12 cellular contexts compared by ENCODE assay signal in genomic region chr3:62374375-62374876, GRCh38. TPM values are rescaled to one million over a fixed set of nuclear protein-coding genes. Genes with fewer than 3 reads are reported as not detected.
DNase-seq lines count a peak whose midpoint lies in the region; ATAC-seq, FAIRE-seq and TF ChIP-seq lines count a peak whose summit lies in the region.
"Had no signal": no experiment of that assay in that cellular context is flagged by ENCODE, and none has a peak within 500 bp of the region (broad histone marks: within the 10 kb centered on the region; RNA-seq: fewer than 3 reads in every experiment).

No MANE protein-coding gene starts in this region.

- ATAC-seq in HG03139 (IDR thresholded peaks at IDR 0.05; ENCODE audit: unreplicated experiment), result no peak
- ATAC-seq: sciatic nerve had no signal

- 3 to 7% (median 6%) methylated on average over 22 of the region's 22 CpGs for WGBS in small intestine, 3 donors

- H3K9me3 ChIP-seq in WERI-Rb-1 (ENCODE audit: severe bottlenecking) (no peaks in the 10 kb centered on the region), small intestine (ENCODE audit: control insufficient read depth, low read depth) (no peaks in the 10 kb centered on the region)

- no peak overlapping the region for H3K27ac ChIP-seq in WERI-Rb-1
- no peak overlapping the region for H3K27ac ChIP-seq in small intestine (ENCODE audit: low read depth in 1 of 2, low read length in 1 of 2)

- TF ChIP-seq CTCF in WERI-Rb-1 (IDR thresholded peaks at IDR 0.05; ENCODE audit: low read depth, low read length), result no peak
- TF ChIP-seq CTCF in fibroblast of the aortic adventitia (IDR thresholded peaks at IDR 0.05; ENCODE audit: insufficient read depth, low read length), result no peak

- H3K36me3 ChIP-seq in WERI-Rb-1 (no peaks in the 10 kb centered on the region), small intestine (ENCODE audit: control insufficient read depth in 2 of 2, insufficient read depth in 2 of 2, low read length in 2 of 2) (no peaks in the 10 kb centered on the region)

- no peaks in the 10 kb centered on the region for H3K4me1 ChIP-seq in small intestine (ENCODE audit: control insufficient read depth in 2 of 2, insufficient read depth in 1 of 2, low read depth in 1 of 2, low read length in 1 of 2)

- peaks cover 91% of the 10 kb centered on the region for H3K27me3 ChIP-seq in WERI-Rb-1 (ENCODE audit: insufficient read depth, low read depth, severe bottlenecking)
- peaks cover 29 to 68% of the 10 kb centered on the region in 2 donors for H3K27me3 ChIP-seq in small intestine (ENCODE audit: control insufficient read depth in 2 of 2, insufficient read depth in 2 of 2, low read length in 2 of 2)

- FAIRE-seq in small intestine (lab: Jason Lieb, UNC), result no peak

- peak; percentile 46 for DNase-seq in GM03348 (ENCODE audit: low spot score)
- DNase-seq in WERI-Rb-1, result no peak
- DNase-seq in fibroblast of the aortic adventitia (ENCODE audit: low read depth), result peak; percentile 35
- DNase-seq in retina, result peak; percentile 78
- no peak for DNase-seq in NCI-H2107 (lab: John Stamatoyannopoulos, UW)
- DNase-seq in activated CD4-positive, alpha-beta T cell treated with anti-CD3 and anti-CD28 coated beads, Interleukin-2, amount 50 U/mL, for 4 hours, result no peak
- DNase-seq in small intestine, result no peak
- DNase-seq: immature natural killer cell, KBM-7, NCI-H510A treated with DMSO at 0.1 percent for 48 hours had no signal

- peak overlapping the region; percentile 35 for H3K4me3 ChIP-seq in WERI-Rb-1 (ENCODE audit: low read depth, low read length)
- peak overlapping the region; percentile 55 for H3K4me3 ChIP-seq in fibroblast of the aortic adventitia (ENCODE audit: low read depth, low read length)
- H3K4me3 ChIP-seq in small intestine (ENCODE audit: low read depth in 1 of 2, low read length in 2 of 2), result no peak overlapping the region

RNA-seq across cellular contexts. Expression of gene FEZF2, which starts 1.1 kb away (rescaled TPM):
- not detected in 2 replicates for total RNA-seq in fibroblast of the aortic adventitia (ENCODE audit: low replicate concordance)
- not detected for polyA plus RNA-seq in small intestine
- total RNA-seq: sciatic nerve had no signal
- polyA plus RNA-seq: immature natural killer cell had no signal

Comparison
In these comparisons a context has a peak if more than half of its experiments do, and no peak if none do; other contexts are left out.
1. DNase-seq: peak in GM03348 (single experiment), fibroblast of the aortic adventitia (single experiment) and retina (single experiment); none in WERI-Rb-1 (single experiment), NCI-H2107 (single experiment), activated CD4-positive, alpha-beta T cell treated with anti-CD3 and anti-CD28 coated beads, Interleukin-2, amount 50 U/mL, for 4 hours (0 of 2) and small intestine (single experiment).
2. H3K4me3 ChIP-seq: peak in WERI-Rb-1 (single experiment) and fibroblast of the aortic adventitia (single experiment); none in small intestine (0 of 2).